ENCODE assay signal across 22 cellular contexts in the genomic region with DNA sequence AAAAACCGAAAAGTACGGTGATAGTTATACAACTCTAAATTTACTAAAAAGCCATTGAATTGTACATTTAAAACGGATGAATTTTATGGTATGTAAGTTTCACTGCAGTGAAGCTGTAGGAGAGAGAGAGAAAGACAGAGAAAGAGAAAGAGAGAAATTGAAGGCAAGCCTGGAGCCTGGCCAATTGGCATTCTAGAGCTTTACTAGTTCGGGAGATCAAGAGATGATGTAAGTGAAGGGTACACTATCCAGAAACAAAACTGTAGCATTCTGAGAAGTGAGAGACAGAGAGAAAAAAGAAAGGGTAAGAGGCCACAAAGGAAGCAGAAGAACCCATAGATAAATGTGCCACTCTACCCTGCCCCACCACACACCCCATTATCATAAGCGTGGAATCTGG.
DNase-seq lines count a peak whose midpoint lies in the region; ATAC-seq, FAIRE-seq and TF ChIP-seq lines count a peak whose summit lies in the region.
"Had no signal": no experiment of that assay in that cellular context is flagged by ENCODE, and none has a peak within 500 bp of the region (broad histone marks: within the 10 kb centered on the region; RNA-seq: fewer than 3 reads in every experiment).

No MANE protein-coding gene starts in this region.

- H4K20me1 ChIP-seq in HepG2 (ENCODE audit: insufficient read depth, low read length) = no peaks in the 10 kb centered on the region

- H3K79me2 ChIP-seq in HepG2 (ENCODE audit: insufficient read depth, low read length) = no peaks in the 10 kb centered on the region

- H3K4me3 ChIP-seq in right lobe of liver (no peak overlapping the region), HepG2 (replicated peaks in 1 of 3; ENCODE audit: insufficient read depth in 1 of 3, low read depth in 2 of 3, low read length in 3 of 3) (no peak overlapping the region), fibroblast of the aortic adventitia (ENCODE audit: low read depth, low read length) (no peak overlapping the region)
- H3K4me3 ChIP-seq: GM12878, GM23338 had no signal

- H3K36me3 ChIP-seq in right lobe of liver (no peaks in the 10 kb centered on the region), HepG2 (replicated peaks in 1 of 2; ENCODE audit: control insufficient read depth in 1 of 2, insufficient read depth in 2 of 2, low read length in 2 of 2) (no peaks in the 10 kb centered on the region)
- H3K36me3 ChIP-seq: BE2C had no signal

- intact Hi-C loops in right lobe of liver (cut with DNase I) = no loop called here
- intact Hi-C loops in HepG2 (cut with micrococcal nuclease; ENCODE audit: unreplicated experiment) = no loop called here

- FAIRE-seq in HepG2 (lab: Jason Lieb, UNC) = no peak
- FAIRE-seq: GM12878, GM19239, H54 had no signal

- H3K27ac ChIP-seq in right lobe of liver (no peak overlapping the region), HepG2 (ENCODE audit: extremely low read length, insufficient read depth, low read length) (no peak overlapping the region)

- TF ChIP-seq EP300 in HepG2 (IDR thresholded peaks at IDR 0.05; ENCODE audit: low read depth in 2 of 2, low read length in 2 of 2) (no peak), HepG2 (CRISPR knock-in tag; IDR thresholded peaks at IDR 0.05; ENCODE audit: borderline replicate concordance) (no peak)

- no peaks in the 10 kb centered on the region for H3K36me3 Mint-ChIP-seq in nephron (ENCODE audit: low read depth)
- H3K36me3 Mint-ChIP-seq: CD4-positive, CD25-positive, alpha-beta regulatory T cell; CD8-positive, alpha-beta memory T cell had no signal

- no peak overlapping the region for H3K4me3 Mint-ChIP-seq in nephron
- H3K4me3 Mint-ChIP-seq: CD4-positive, CD25-positive, alpha-beta regulatory T cell; CD8-positive, alpha-beta memory T cell; GM23338 had no signal

- POLR2A ChIA-PET in HepG2 (lab: Yijun Ruan, JAX) = no interaction called here

- H3K4me1 ChIP-seq in right lobe of liver = no peaks in the 10 kb centered on the region
- H3K4me1 ChIP-seq in HepG2 (ENCODE audit: insufficient read depth, low read length) = no peaks in the 10 kb centered on the region
- H3K4me1 ChIP-seq: BE2C had no signal

- H3K27me3 ChIP-seq in right lobe of liver (peaks cover 0 to 3% of the 10 kb centered on the region in 2 donors), HepG2 (ENCODE audit: control insufficient read depth in 1 of 2, insufficient read depth in 2 of 2, low read length in 2 of 2) (no peaks in the 10 kb centered on the region)
- H3K27me3 ChIP-seq: BE2C had no signal

- peak in 3 of 4 donors; percentile 48 to 64 (median 55) for ATAC-seq in right lobe of liver
- ATAC-seq in HepG2 = no peak
- no peak for ATAC-seq in HG03139 (IDR thresholded peaks at IDR 0.05; ENCODE audit: unreplicated experiment)
- no peak for ATAC-seq in HG02798 (IDR thresholded peaks at IDR 0.05; ENCODE audit: poor library complexity, unreplicated experiment)
- ATAC-seq: GM12878, GM23338 had no signal

- peaks cover 7% of the 10 kb centered on the region for H3K9me3 Mint-ChIP-seq in nephron
- H3K9me3 Mint-ChIP-seq: GM23338 had no signal

- H3K9me3 ChIP-seq in right lobe of liver (no peaks in the 10 kb centered on the region), HepG2 (ENCODE audit: low read length) (no peaks in the 10 kb centered on the region)
- H3K9me3 ChIP-seq: BE2C had no signal

- BruUV-seq in HepG2 (replicated peaks; lab: Mats Ljungman, UMichigan) = no TSS peak

- no peak for TF ChIP-seq POLR2A in right lobe of liver (IDR thresholded peaks at IDR 0.05)
- no peak for TF ChIP-seq POLR2A in HepG2 (IDR thresholded peaks at IDR 0.05; ENCODE audit: insufficient read depth in 1 of 2, low read depth in 2 of 2, low read length in 2 of 2)

- CTCF ChIA-PET in HepG2 (lab: Yijun Ruan, JAX; ENCODE audit: low intra/inter-chr PET ratio, low total read pairs) = no interaction called here

- H3K27me3 Mint-ChIP-seq in nephron (ENCODE audit: low read depth) = no peaks in the 10 kb centered on the region
- H3K27me3 Mint-ChIP-seq: CD4-positive, CD25-positive, alpha-beta regulatory T cell had no signal

- H3K27ac Mint-ChIP-seq in nephron = peak overlapping the region in 2 of 3 experiments; percentile 63 to 71
- H3K27ac Mint-ChIP-seq: CD4-positive, CD25-positive, alpha-beta regulatory T cell; CD8-positive, alpha-beta memory T cell; GM23338 had no signal

- peak in 2 of 3 donors; percentile 32 to 52 for DNase-seq in right lobe of liver
- no peak for DNase-seq in HepG2 (ENCODE audit: low spot score)
- DNase-seq in fibroblast of the aortic adventitia (ENCODE audit: low read depth) = peak; percentile 51
- no peak for DNase-seq in NCI-H748 (lab: John Stamatoyannopoulos, UW; ENCODE audit: unreplicated experiment)
- DNase-seq: 8988T; BE2C; C1 segment of cervical spinal cord; CD4-positive, CD25-positive, alpha-beta regulatory T cell; CD8-positive, alpha-beta memory T cell; COR-L47; DMS 273 treated with DMSO at 0.1 percent for 48 hours; DMS53; DND-41; EL; HCEC 1CT had no signal

- H3K9ac ChIP-seq in HepG2 (ENCODE audit: insufficient read depth, low read depth, low read length) = no peak overlapping the region

- in situ Hi-C loops in HepG2 (cut with HindIII; ENCODE audit: extremely low pct_ligation_motif_present, low pct_unique_long_range_greater_than_20kb) = no loop called here

- TF ChIP-seq CTCF in right lobe of liver (IDR thresholded peaks at IDR 0.05) (no peak), HepG2 (CRISPR knock-in tag; IDR thresholded peaks at IDR 0.05) (no peak), fibroblast of the aortic adventitia (IDR thresholded peaks at IDR 0.05; ENCODE audit: insufficient read depth, low read length) (no peak), nephron (IDR thresholded peaks at IDR 0.05; ENCODE audit: unreplicated experiment in 3 of 3) (no peak)

- no peak for TF ChIP-seq RAD21 in HepG2 (CRISPR knock-in tag; IDR thresholded peaks at IDR 0.05)

- 70% methylated on average over 5 of the region's 5 CpGs for WGBS in right lobe of liver (ENCODE audit: insufficient coverage, low coverage, low lambda C conversion rate, missing lambda C conversion rate)
- WGBS in HepG2 (ENCODE audit: low lambda C conversion rate) = 35% methylated on average over 5 of the region's 5 CpGs

- H2AFZ ChIP-seq in HepG2 (ENCODE audit: low read length) = no peak overlapping the region
- H2AFZ ChIP-seq: GM23338 had no signal

- H3K4me1 Mint-ChIP-seq in nephron = peaks cover 27% of the 10 kb centered on the region
- H3K4me1 Mint-ChIP-seq: CD4-positive, CD25-positive, alpha-beta regulatory T cell; CD8-positive, alpha-beta memory T cell had no signal

- no peak overlapping the region for H3K4me2 ChIP-seq in HepG2 (ENCODE audit: low read depth, low read length)
- H3K4me2 ChIP-seq: GM23338 had no signal

TF ChIP-seq in HepG2, 621 proteins besides CTCF, POLR2A, EP300 and RAD21 (continues in another document):
- TF ChIP-seq, protein P1, sequence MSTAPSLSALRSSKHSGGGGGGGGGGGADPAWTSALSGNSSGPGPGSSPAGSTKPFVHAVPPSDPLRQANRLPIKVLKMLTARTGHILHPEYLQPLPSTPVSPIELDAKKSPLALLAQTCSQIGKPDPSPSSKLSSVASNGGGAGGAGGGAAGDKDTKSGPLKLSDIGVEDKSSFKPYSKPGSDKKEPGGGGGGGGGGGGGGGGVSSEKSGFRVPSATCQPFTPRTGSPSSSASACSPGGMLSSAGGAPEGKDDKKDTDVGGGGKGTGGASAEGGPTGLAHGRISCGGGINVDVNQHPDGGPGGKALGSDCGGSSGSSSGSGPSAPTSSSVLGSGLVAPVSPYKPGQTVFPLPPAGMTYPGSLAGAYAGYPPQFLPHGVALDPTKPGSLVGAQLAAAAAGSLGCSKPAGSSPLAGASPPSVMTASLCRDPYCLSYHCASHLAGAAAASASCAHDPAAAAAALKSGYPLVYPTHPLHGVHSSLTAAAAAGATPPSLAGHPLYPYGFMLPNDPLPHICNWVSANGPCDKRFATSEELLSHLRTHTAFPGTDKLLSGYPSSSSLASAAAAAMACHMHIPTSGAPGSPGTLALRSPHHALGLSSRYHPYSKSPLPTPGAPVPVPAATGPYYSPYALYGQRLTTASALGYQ (CRISPR knock-in tag; IDR thresholded peaks at IDR 0.05) = no peak
- TF ChIP-seq MAFF (IDR thresholded peaks at IDR 0.05; ENCODE audit: low read depth, low read length) (no peak), MATR3 (CRISPR knock-in tag; IDR thresholded peaks at IDR 0.05) (no peak), ZNF138 (CRISPR knock-in tag; IDR thresholded peaks at IDR 0.05; ENCODE audit: low read depth) (no peak), CHD2 (IDR thresholded peaks at IDR 0.05; ENCODE audit: low read depth, low read length) (no peak)
- TF ChIP-seq, protein P2, sequence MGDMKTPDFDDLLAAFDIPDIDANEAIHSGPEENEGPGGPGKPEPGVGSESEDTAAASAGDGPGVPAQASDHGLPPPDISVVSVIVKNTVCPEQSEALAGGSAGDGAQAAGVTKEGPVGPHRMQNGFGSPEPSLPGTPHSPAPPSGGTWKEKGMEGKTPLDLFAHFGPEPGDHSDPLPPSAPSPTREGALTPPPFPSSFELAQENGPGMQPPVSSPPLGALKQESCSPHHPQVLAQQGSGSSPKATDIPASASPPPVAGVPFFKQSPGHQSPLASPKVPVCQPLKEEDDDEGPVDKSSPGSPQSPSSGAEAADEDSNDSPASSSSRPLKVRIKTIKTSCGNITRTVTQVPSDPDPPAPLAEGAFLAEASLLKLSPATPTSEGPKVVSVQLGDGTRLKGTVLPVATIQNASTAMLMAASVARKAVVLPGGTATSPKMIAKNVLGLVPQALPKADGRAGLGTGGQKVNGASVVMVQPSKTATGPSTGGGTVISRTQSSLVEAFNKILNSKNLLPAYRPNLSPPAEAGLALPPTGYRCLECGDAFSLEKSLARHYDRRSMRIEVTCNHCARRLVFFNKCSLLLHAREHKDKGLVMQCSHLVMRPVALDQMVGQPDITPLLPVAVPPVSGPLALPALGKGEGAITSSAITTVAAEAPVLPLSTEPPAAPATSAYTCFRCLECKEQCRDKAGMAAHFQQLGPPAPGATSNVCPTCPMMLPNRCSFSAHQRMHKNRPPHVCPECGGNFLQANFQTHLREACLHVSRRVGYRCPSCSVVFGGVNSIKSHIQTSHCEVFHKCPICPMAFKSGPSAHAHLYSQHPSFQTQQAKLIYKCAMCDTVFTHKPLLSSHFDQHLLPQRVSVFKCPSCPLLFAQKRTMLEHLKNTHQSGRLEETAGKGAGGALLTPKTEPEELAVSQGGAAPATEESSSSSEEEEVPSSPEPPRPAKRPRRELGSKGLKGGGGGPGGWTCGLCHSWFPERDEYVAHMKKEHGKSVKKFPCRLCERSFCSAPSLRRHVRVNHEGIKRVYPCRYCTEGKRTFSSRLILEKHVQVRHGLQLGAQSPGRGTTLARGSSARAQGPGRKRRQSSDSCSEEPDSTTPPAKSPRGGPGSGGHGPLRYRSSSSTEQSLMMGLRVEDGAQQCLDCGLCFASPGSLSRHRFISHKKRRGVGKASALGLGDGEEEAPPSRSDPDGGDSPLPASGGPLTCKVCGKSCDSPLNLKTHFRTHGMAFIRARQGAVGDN (CRISPR knock-in tag; IDR thresholded peaks at IDR 0.05) = no peak

Comparison
In these comparisons a context has a peak if more than half of its experiments do, and no peak if none do; other contexts are left out.
1. ATAC-seq: peak in right lobe of liver (3 of 4); none in HepG2 (single experiment), HG03139 (single experiment) and HG02798 (single experiment).
2. DNase-seq: peak in right lobe of liver (2 of 3) and fibroblast of the aortic adventitia (single experiment); none in HepG2 (single experiment) and NCI-H748 (single experiment).